ENCODE assay signal across 19 cellular contexts in the genomic region with DNA sequence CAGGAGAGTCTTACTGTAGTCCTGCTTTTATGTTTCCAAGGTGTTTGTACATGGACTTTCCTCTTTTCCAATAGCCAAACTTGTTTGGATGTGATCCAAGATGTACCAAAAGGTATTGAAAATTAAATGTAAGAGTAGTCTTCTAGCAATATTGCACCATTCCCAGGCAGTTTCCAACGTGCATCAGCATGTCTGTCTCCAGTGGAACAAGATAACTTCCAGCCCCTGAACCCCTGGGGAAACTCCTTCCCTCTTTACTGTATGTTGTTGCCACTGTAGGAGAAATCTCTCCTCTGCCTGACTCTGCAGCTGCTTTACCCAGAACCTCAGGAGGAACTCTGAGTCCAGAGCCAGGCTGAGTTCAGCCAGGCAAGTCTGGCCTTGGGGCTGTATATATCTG. TPM values are rescaled to one million over a fixed set of nuclear protein-coding genes. Genes with fewer than 3 reads are reported as not detected.
DNase-seq lines count a peak whose midpoint lies in the region; ATAC-seq and TF ChIP-seq lines count a peak whose summit lies in the region.
"Had no signal": no experiment of that assay in that cellular context is flagged by ENCODE, and none has a peak within 500 bp of the region (broad histone marks: within the 10 kb centered on the region; RNA-seq: fewer than 3 reads in every experiment).

No MANE protein-coding gene starts in this region.

- no peak overlapping the region for H3K4me3 Mint-ChIP-seq in activated T-cell treated with anti-CD3 and anti-CD28 coated beads, Interleukin-2, amount 50 U/mL, for 24 hours
- no peak overlapping the region for H3K4me3 Mint-ChIP-seq in activated B cell treated with CpG ODN at 0.5 μM for 24 hours
- H3K4me3 Mint-ChIP-seq in neural progenitor cell: no peak overlapping the region

- no peaks in the 10 kb centered on the region for H3K9me3 Mint-ChIP-seq in activated T-cell treated with anti-CD3 and anti-CD28 coated beads, Interleukin-2, amount 50 U/mL, for 24 hours
- H3K9me3 Mint-ChIP-seq in activated B cell treated with CpG ODN at 0.5 μM for 24 hours (no peaks in the 10 kb centered on the region), neural progenitor cell (no peaks in the 10 kb centered on the region)

- H2AFZ ChIP-seq in neural progenitor cell (replicated peaks): no peak overlapping the region

- peak overlapping the region; percentile 0 for H3K27ac Mint-ChIP-seq in activated T-cell treated with anti-CD3 and anti-CD28 coated beads, Interleukin-2, amount 50 U/mL, for 24 hours
- H3K27ac Mint-ChIP-seq in activated B cell treated with CpG ODN at 0.5 μM for 24 hours (peak overlapping the region; percentile 31), neural progenitor cell (peak overlapping the region; percentile 50)

- no peak overlapping the region for H3K4me2 ChIP-seq in neural progenitor cell

- H3K4me1 ChIP-seq in neural progenitor cell: no peaks in the 10 kb centered on the region
- H3K4me1 ChIP-seq: SJSA1 had no signal

- CTCF ChIA-PET in activated B cell treated with CpG ODN at 0.5 μM for 24 hours (lab: Charles Lee): no interaction called here

- H3F3A ChIP-seq in neural progenitor cell (ENCODE audit: low read depth): peaks cover 5% of the 10 kb centered on the region

- H3K9me3 ChIP-seq in neural progenitor cell (ENCODE audit: low read depth): no peaks in the 10 kb centered on the region
- H3K9me3 ChIP-seq: SJSA1 had no signal

- no peaks in the 10 kb centered on the region for H3K79me2 ChIP-seq in neural progenitor cell (ENCODE audit: low read depth)

- POLR2A ChIA-PET in activated B cell treated with CpG ODN at 0.5 μM for 24 hours (lab: Charles Lee): no interaction called here

- peaks cover 12% of the 10 kb centered on the region for H3K36me3 ChIP-seq in neural progenitor cell

- H3K36me3 Mint-ChIP-seq in activated T-cell treated with anti-CD3 and anti-CD28 coated beads, Interleukin-2, amount 50 U/mL, for 24 hours (ENCODE audit: low read depth): peaks cover 83% of the 10 kb centered on the region
- H3K36me3 Mint-ChIP-seq in activated B cell treated with CpG ODN at 0.5 μM for 24 hours (ENCODE audit: low read depth) (peaks cover 67% of the 10 kb centered on the region), neural progenitor cell (peaks cover 27% of the 10 kb centered on the region)

- DNase-seq in activated T-cell treated with anti-CD3 and anti-CD28 coated beads, Interleukin-2, amount 50 U/mL, for 24 hours: no peak
- no peak for DNase-seq in activated T-cell treated with anti-CD3 and anti-CD28 coated beads, Interleukin-2, amount 50 U/mL, for 1 hour
- DNase-seq in activated B cell treated with CpG ODN at 0.5 μM for 24 hours (no peak), epithelial cell of esophagus (ENCODE audit: low read depth) (peak; percentile 84), neural progenitor cell (ENCODE audit: low spot score) (no peak), NOMO-1 treated with dmso at 0.1 percent for 144 hours (lab: John Stamatoyannopoulos, UW; ENCODE audit: unreplicated experiment) (no peak), glomerular visceral epithelial cell (ENCODE audit: extremely low spot score) (no peak), NCI-H510A (lab: John Stamatoyannopoulos, UW) (no peak)
- DNase-seq: GDM1; KG1; NCI-H1092 treated with DMSO at 0.1 percent for 48 hours; NCI-H146; NCI-H2029; NCI-H774; NK-92 treated with Interleukin-12 subunit alpha and Interleukin-12 subunit beta, amount 100 ng/mL, for 24 hours had no signal

- H3K4me1 Mint-ChIP-seq in activated T-cell treated with anti-CD3 and anti-CD28 coated beads, Interleukin-2, amount 50 U/mL, for 24 hours (ENCODE audit: low read depth): peaks cover 4% of the 10 kb centered on the region
- H3K4me1 Mint-ChIP-seq in activated B cell treated with CpG ODN at 0.5 μM for 24 hours (no peaks in the 10 kb centered on the region), neural progenitor cell (no peaks in the 10 kb centered on the region)

- H3K27me3 Mint-ChIP-seq in activated T-cell treated with anti-CD3 and anti-CD28 coated beads, Interleukin-2, amount 50 U/mL, for 24 hours: no peaks in the 10 kb centered on the region
- no peaks in the 10 kb centered on the region for H3K27me3 Mint-ChIP-seq in activated B cell treated with CpG ODN at 0.5 μM for 24 hours
- no peaks in the 10 kb centered on the region for H3K27me3 Mint-ChIP-seq in neural progenitor cell (ENCODE audit: insufficient read depth, low read depth)

- no peak overlapping the region for H3K27ac ChIP-seq in neural progenitor cell
- H3K27ac ChIP-seq: C4-2B, SJSA1 had no signal

- intact Hi-C loops in activated B cell treated with CpG ODN at 0.5 μM for 24 hours (cut with micrococcal nuclease): no loop called here

- H4K20me1 ChIP-seq in neural progenitor cell (ENCODE audit: low read depth): no peaks in the 10 kb centered on the region

- H3K9ac ChIP-seq in neural progenitor cell: no peak overlapping the region

- H3K27me3 ChIP-seq in neural progenitor cell: no peaks in the 10 kb centered on the region
- H3K27me3 ChIP-seq: SJSA1 had no signal

- no peak overlapping the region for H3K4me3 ChIP-seq in epithelial cell of esophagus (ENCODE audit: low read length)
- H3K4me3 ChIP-seq in neural progenitor cell: no peak overlapping the region
- H3K4me3 ChIP-seq: SJSA1 had no signal

- TF ChIP-seq CTCF in activated B cell treated with CpG ODN at 0.5 μM for 24 hours (IDR thresholded peaks at IDR 0.05) (no peak), epithelial cell of esophagus (IDR thresholded peaks at IDR 0.05; ENCODE audit: insufficient read depth, low read depth, low read length, missing control alignments) (no peak), neural progenitor cell (IDR thresholded peaks at IDR 0.05) (no peak)

- ATAC-seq in activated B cell treated with CpG ODN at 0.5 μM for 24 hours (ENCODE audit: low read depth): no peak
- ATAC-seq: HCT116, Panc1 had no signal

RNA-seq across cellular contexts. Expression of gene ARMC10, which starts 18.5 kb away (rescaled TPM):
- total RNA-seq in activated B cell treated with CpG ODN at 0.5 μM for 24 hours (24.9 and 26.7 TPM in 2 replicates), neural progenitor cell (ENCODE audit: low replicate concordance) (49.9 and 56.5 TPM in 2 replicates)

RNA-seq across cellular contexts. Expression of gene FBXL13, which starts 18.8 kb away (rescaled TPM):
- total RNA-seq in activated B cell treated with CpG ODN at 0.5 μM for 24 hours (2.9 and 3.4 TPM in 2 replicates), neural progenitor cell (ENCODE audit: low replicate concordance) (4.3 and 8.2 TPM in 2 replicates)

RNA-seq across cellular contexts. Expression of gene NAPEPLD, which starts 55.5 kb away (rescaled TPM):
- total RNA-seq in activated B cell treated with CpG ODN at 0.5 μM for 24 hours (14.4 and 15.4 TPM in 2 replicates), neural progenitor cell (ENCODE audit: low replicate concordance) (13.3 and 14.6 TPM in 2 replicates)

Comparison
In these comparisons a context has a peak if more than half of its experiments do, and no peak if none do; other contexts are left out.
1. H3K27ac Mint-ChIP-seq: peak in every context shown above with its lines; median percentile 50 in neural progenitor cell; 31 in activated B cell treated with CpG ODN at 0.5 μM for 24 hours; 0 in activated T-cell treated with anti-CD3 and anti-CD28 coated beads, Interleukin-2, amount 50 U/mL, for 24 hours.